Comparison of ENCODE assay signal across 8 cellular contexts in the genomic region with DNA sequence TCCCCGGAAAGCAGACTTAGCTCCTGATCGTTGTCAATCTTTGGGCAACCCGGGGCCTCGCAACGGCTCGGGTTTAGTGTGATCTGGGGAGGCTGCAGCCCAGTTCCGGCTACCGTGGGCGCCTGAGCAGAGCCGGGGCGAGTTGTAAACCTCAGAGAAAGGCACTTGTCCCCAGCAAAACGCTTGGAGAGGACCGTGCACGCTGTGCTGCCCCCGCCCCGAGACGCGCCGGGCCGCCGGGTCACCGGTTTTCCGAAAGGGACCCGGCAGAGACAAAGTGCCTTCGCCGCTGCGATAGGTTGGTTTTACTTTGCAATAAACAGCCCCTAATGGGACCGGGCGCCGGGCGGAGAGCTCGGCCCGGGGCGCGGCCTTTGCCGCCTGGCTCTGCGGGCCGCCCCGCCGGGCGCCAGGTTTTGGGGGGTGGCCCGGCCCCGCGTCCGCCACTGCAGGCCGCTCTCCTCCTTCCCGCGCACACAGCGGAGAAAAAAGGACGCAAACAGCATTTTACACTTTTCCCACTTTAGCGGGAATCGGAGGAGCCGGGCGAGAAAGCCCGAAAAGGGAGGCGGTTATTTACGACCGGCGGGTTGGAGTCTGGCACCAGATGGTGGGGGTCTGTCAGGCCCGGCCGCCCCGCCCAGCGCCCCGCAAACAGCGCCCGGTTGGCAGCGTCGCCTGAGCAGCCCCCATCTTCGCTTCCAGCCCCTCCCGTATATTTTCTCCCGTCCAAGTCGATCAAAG.
DNase-seq lines count a peak whose midpoint lies in the region; ATAC-seq, FAIRE-seq and TF ChIP-seq lines count a peak whose summit lies in the region.

No MANE protein-coding gene starts in this region.

- ATAC-seq in GM21360 (IDR thresholded peaks at IDR 0.05; ENCODE audit: unreplicated experiment), result peak; percentile 50

- H3K27me3 Mint-ChIP-seq in CD4-positive, alpha-beta memory T cell, result peaks cover 46 to 66% of the 10 kb centered on the region in 2 donors

- no peak overlapping the region for H3K27ac ChIP-seq in CD4-positive, alpha-beta memory T cell (ENCODE audit: low read depth, low read length)

- H3K4me1 Mint-ChIP-seq in CD4-positive, alpha-beta memory T cell, result peaks cover 5 to 21% (median 10%) of the 10 kb centered on the region in 4 donors

- POLR2A ChIA-PET in CD4-positive, alpha-beta memory T cell (lab: Charles Lee; ENCODE audit: partially characterized antibody), result interaction anchor here (0.5 kb wide), 1 partner anchor 23 kb away, joined by 3 read pairs; no protein-coding TSS in a partner anchor

- peaks cover 48% of the 10 kb centered on the region for H3K27me3 ChIP-seq in CD4-positive, alpha-beta memory T cell (ENCODE audit: insufficient read depth, low read length)

- no peaks in the 10 kb centered on the region for H3K36me3 Mint-ChIP-seq in CD4-positive, alpha-beta memory T cell

- peak in 3 of 5 donors; percentile 26 to 37 (median 35) for DNase-seq in CD4-positive, alpha-beta memory T cell
- DNase-seq in HuH-7.5 (ENCODE audit: low spot score) (peak; percentile 28), iPS-NIHi7 (ENCODE audit: extremely low spot score) (peak; percentile 53), NCI-H2196 treated with DMSO at 0.1 percent for 48 hours (lab: John Stamatoyannopoulos, UW; ENCODE audit: unreplicated experiment) (no peak), D721Med (ENCODE audit: insufficient read length, low spot score) (no peak)
- DNase-seq in activated effector memory CD4-positive, alpha-beta T cell treated with anti-CD3 and anti-CD28 coated beads, Interleukin-2, amount 50 U/mL, for 16 hours, result peak; percentile 71
- peak; percentile 10 to 26 for DNase-seq in stimulated activated CD4-positive, alpha-beta T cell treated with anti-CD3 and anti-CD28 coated beads, Interleukin-4, amount 100 ng/mL, for 4 hours

- peak overlapping the region in 1 of 7 donors; percentile 65 for H3K27ac Mint-ChIP-seq in CD4-positive, alpha-beta memory T cell

- no peaks in the 10 kb centered on the region for H3K9me3 ChIP-seq in CD4-positive, alpha-beta memory T cell (ENCODE audit: control insufficient read depth in 1 of 2, low read length in 2 of 2)

- H3K36me3 ChIP-seq in CD4-positive, alpha-beta memory T cell (ENCODE audit: insufficient read depth, low read length), result no peaks in the 10 kb centered on the region

- TF ChIP-seq CTCF in D721Med (IDR thresholded peaks at IDR 0.05; ENCODE audit: insufficient read depth, missing control alignments), result no peak

- H3K4me3 Mint-ChIP-seq in CD4-positive, alpha-beta memory T cell, result peak overlapping the region; percentile 85 to 94 (median 90)

- peaks cover 16% of the 10 kb centered on the region for H3K4me1 ChIP-seq in CD4-positive, alpha-beta memory T cell (ENCODE audit: insufficient read depth, low read length)

- CTCF ChIA-PET in CD4-positive, alpha-beta memory T cell (lab: Charles Lee; ENCODE audit: partially characterized antibody), result interaction anchor here (0.9 to 5.0 kb wide), 7 partner anchors 20 to 634 kb away, joined by 3 to 67 read pairs (median 3); no protein-coding TSS in a partner anchor

- no peak for FAIRE-seq in D721Med (lab: Jason Lieb, UNC)

- peaks cover 0 to 1% (median 0%) of the 10 kb centered on the region in 8 donors for H3K9me3 Mint-ChIP-seq in CD4-positive, alpha-beta memory T cell

- intact Hi-C loops in CD4-positive, alpha-beta memory T cell (cut with micrococcal nuclease), result loop anchor here (5.0 to 10.0 kb wide), 4 partner anchors 88 to 1253 kb away; no protein-coding TSS in a partner anchor

- H3K4me3 ChIP-seq in CD4-positive, alpha-beta memory T cell (ENCODE audit: low read length in 2 of 2), result peak overlapping the region; percentile 57 to 63

Comparison
In these comparisons a context has a peak if more than half of its experiments do, and no peak if none do; other contexts are left out.
1. DNase-seq: peak in CD4-positive, alpha-beta memory T cell (3 of 5), HuH-7.5 (single experiment), activated effector memory CD4-positive, alpha-beta T cell treated with anti-CD3 and anti-CD28 coated beads, Interleukin-2, amount 50 U/mL, for 16 hours (single experiment), iPS-NIHi7 (single experiment) and stimulated activated CD4-positive, alpha-beta T cell treated with anti-CD3 and anti-CD28 coated beads, Interleukin-4, amount 100 ng/mL, for 4 hours (2 of 2); none in NCI-H2196 treated with DMSO at 0.1 percent for 48 hours (single experiment) and D721Med (single experiment).